In genomic region chr5:126847318-126848221, GRCh38 we compare ENCODE assay signal across 1 cellular context.
TF ChIP-seq lines count a peak whose summit lies in the region.

No MANE protein-coding gene starts in this region.

TF ChIP-seq in K562, 482 proteins besides CTCF, POLR2A, EP300 and RAD21 (continued from another document and continues in another):
- TF ChIP-seq ZBTB2 (IDR thresholded peaks at IDR 0.05) (no peak), CTBP1 (IDR thresholded peaks at IDR 0.05; ENCODE audit: borderline replicate concordance) (no peak), CHD7 (IDR thresholded peaks at IDR 0.05; ENCODE audit: low read depth, low read length) (no peak), ZNF232 (CRISPR knock-in tag; IDR thresholded peaks at IDR 0.05) (no peak), HNRNPLL (IDR thresholded peaks at IDR 0.05; ENCODE audit: low read depth, low read length, poor library complexity, severe bottlenecking) (no peak), TFAP4 (CRISPR knock-in tag; IDR thresholded peaks at IDR 0.05; ENCODE audit: borderline replicate concordance) (peak; percentile 83), MTA2 (IDR thresholded peaks at IDR 0.05; ENCODE audit: low read depth) (peak; percentile 66), PML (IDR thresholded peaks at IDR 0.05; ENCODE audit: low read length) (peak; percentile 81; the same call in 1 of the 2 replicates), ZBTB49 (CRISPR knock-in tag; IDR thresholded peaks at IDR 0.05; ENCODE audit: borderline replicate concordance) (no peak), TEAD4 (IDR thresholded peaks at IDR 0.05; ENCODE audit: low read length) (peak; percentile 89), TEAD4 (CRISPR knock-in tag; IDR thresholded peaks at IDR 0.05; ENCODE audit: borderline replicate concordance) (no peak), RNF2 (IDR thresholded peaks at IDR 0.05) (peak; percentile 37; the same call in 1 of the 2 replicates), NR2C2 (CRISPR knock-in tag; IDR thresholded peaks at IDR 0.05) (no peak), NR2C2 (tag; IDR thresholded peaks at IDR 0.05) (peak; percentile 8; the same call in 1 of the 2 replicates), RBM17 (IDR thresholded peaks at IDR 0.05; ENCODE audit: borderline replicate concordance, low read depth, low read length) (no peak), CREB3 (tag; conservative IDR thresholded peaks at IDR 0.05; ENCODE audit: low read depth) (no peak), KLF16 (IDR thresholded peaks at IDR 0.05) (peak; percentile 71; the same call in 1 of the 2 replicates), ZNF395 (CRISPR knock-in tag; IDR thresholded peaks at IDR 0.05) (peak; percentile 43; the same call in 1 of the 2 replicates), CBFA2T2 (conservative IDR thresholded peaks at IDR 0.05) (peak; percentile 91), KDM1A (IDR thresholded peaks at IDR 0.05) (peak in 1 of 2 experiments; percentile 35; a peak in 1 of 4 replicates), CBFA2T3 (IDR thresholded peaks at IDR 0.05) (peak; percentile 95), HMBOX1 (IDR thresholded peaks at IDR 0.05) (peak; percentile 85), ARID1B (IDR thresholded peaks at IDR 0.05) (peak; percentile 79), MAZ (CRISPR knock-in tag; conservative IDR thresholded peaks at IDR 0.05 in 1 of 2, IDR thresholded peaks at IDR 0.05 in 1 of 2) (no peak), SMARCA4 (IDR thresholded peaks at IDR 0.05) (0 out of 2 replicates have a peak, but pooled peaks have one; percentile 35), ZKSCAN8 (CRISPR knock-in tag; IDR thresholded peaks at IDR 0.05) (0 out of 2 replicates have a peak, but pooled peaks have one; percentile 43), CC2D1A (IDR thresholded peaks at IDR 0.05) (peak; percentile 22; the same call in 1 of the 2 replicates), MEF2A (IDR thresholded peaks at IDR 0.05; ENCODE audit: control insufficient read depth, low read depth, low read length) (0 out of 2 replicates have a peak, but pooled peaks have one; percentile 30), STAT5A (IDR thresholded peaks at IDR 0.05; ENCODE audit: borderline replicate concordance, low read length) (peak; percentile 83), ZKSCAN1 (IDR thresholded peaks at IDR 0.05; ENCODE audit: low read depth, low read length) (0 out of 2 replicates have a peak, but pooled peaks have one; percentile 21), NFIC (IDR thresholded peaks at IDR 0.05) (peak; percentile 71), TCF3 (CRISPR knock-in tag; IDR thresholded peaks at IDR 0.05) (peak; percentile 91), RBBP5 (IDR thresholded peaks at IDR 0.05; ENCODE audit: borderline replicate concordance, insufficient read depth, low read length, poor library complexity, severe bottlenecking) (no peak), ZFP91 (CRISPR knock-in tag; IDR thresholded peaks at IDR 0.05) (peak; percentile 1; the same call in 1 of the 2 replicates), GMEB1 (CRISPR knock-in tag; IDR thresholded peaks at IDR 0.05) (no peak), TAF9B (IDR thresholded peaks at IDR 0.05; ENCODE audit: partially characterized antibody) (peak; percentile 35), GABPB1 (CRISPR knock-in tag; IDR thresholded peaks at IDR 0.05) (no peak)
